In genomic region chr22:42878561-42879305, GRCh38 we compare ENCODE assay signal across 1 cellular context.
TF ChIP-seq lines count a peak whose summit lies in the region.

No MANE protein-coding gene starts in this region.

TF ChIP-seq in H1, 55 proteins besides CTCF, POLR2A, EP300 and RAD21:
- TF ChIP-seq SIX5 (IDR thresholded peaks at IDR 0.05; ENCODE audit: low read depth, low read length) (no peak), CBX5 (IDR thresholded peaks at IDR 0.05; ENCODE audit: low read depth, low read length) (no peak), GABPA (IDR thresholded peaks at IDR 0.05; ENCODE audit: borderline replicate concordance, insufficient read depth, low read length) (no peak), SIN3A (conservative IDR thresholded peaks at IDR 0.05 in 1 of 2, IDR thresholded peaks at IDR 0.05 in 1 of 2; ENCODE audit: low read depth in 1 of 2, low read length in 2 of 2) (no peak), FOSL1 (IDR thresholded peaks at IDR 0.05; ENCODE audit: insufficient read depth, low read depth, low read length) (no peak)
